1 cellular context compared by ENCODE assay signal in the genomic region with DNA sequence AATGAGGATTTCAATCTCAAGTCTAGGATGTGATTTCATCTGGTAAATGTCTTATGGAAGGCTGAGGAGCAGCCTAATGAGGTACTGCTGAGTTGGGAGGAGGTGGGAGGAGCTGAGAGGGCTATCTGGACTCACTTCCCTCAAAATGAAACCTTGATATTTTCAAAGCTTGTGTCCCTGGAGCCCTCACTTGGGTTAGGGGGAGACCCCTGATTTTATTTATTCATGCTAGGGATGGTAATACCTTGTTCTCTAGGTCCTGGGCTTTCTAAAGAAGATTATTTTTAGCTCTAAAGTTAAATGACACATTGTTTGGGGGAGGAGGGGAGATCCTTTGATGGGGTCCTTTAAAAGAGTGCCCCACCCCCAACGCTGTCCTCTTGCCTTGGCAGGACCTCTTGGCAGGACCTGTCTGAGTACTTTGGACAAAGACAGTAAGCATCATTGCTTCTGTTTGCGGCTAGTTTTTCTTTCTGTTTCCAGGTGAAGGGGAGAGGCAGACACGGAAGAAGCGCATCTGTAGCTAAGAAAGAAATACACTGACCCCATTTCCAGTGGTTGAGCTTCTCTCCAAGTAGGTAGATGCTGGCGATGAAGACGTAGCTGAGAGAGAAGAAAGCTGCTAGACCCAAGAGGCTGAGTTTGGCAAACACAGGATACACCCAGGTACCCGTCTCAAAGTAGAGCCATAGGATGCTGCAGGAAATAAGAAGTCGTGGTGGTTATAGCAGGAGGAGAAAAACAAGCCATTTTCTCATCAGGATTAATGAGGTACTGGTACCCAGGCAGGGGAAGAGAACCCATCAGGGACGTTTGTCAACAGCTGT.
TF ChIP-seq lines count a peak whose summit lies in the region.

No MANE protein-coding gene starts in this region.

TF ChIP-seq in GM12878, 131 proteins besides CTCF, POLR2A, EP300 and RAD21 (continued from another document and continues in another):
- TF ChIP-seq, protein P1, sequence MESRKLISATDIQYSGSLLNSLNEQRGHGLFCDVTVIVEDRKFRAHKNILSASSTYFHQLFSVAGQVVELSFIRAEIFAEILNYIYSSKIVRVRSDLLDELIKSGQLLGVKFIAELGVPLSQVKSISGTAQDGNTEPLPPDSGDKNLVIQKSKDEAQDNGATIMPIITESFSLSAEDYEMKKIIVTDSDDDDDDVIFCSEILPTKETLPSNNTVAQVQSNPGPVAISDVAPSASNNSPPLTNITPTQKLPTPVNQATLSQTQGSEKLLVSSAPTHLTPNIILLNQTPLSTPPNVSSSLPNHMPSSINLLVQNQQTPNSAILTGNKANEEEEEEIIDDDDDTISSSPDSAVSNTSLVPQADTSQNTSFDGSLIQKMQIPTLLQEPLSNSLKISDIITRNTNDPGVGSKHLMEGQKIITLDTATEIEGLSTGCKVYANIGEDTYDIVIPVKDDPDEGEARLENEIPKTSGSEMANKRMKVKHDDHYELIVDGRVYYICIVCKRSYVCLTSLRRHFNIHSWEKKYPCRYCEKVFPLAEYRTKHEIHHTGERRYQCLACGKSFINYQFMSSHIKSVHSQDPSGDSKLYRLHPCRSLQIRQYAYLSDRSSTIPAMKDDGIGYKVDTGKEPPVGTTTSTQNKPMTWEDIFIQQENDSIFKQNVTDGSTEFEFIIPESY (IDR thresholded peaks at IDR 0.05), result no peak
- TF ChIP-seq, protein P2, sequence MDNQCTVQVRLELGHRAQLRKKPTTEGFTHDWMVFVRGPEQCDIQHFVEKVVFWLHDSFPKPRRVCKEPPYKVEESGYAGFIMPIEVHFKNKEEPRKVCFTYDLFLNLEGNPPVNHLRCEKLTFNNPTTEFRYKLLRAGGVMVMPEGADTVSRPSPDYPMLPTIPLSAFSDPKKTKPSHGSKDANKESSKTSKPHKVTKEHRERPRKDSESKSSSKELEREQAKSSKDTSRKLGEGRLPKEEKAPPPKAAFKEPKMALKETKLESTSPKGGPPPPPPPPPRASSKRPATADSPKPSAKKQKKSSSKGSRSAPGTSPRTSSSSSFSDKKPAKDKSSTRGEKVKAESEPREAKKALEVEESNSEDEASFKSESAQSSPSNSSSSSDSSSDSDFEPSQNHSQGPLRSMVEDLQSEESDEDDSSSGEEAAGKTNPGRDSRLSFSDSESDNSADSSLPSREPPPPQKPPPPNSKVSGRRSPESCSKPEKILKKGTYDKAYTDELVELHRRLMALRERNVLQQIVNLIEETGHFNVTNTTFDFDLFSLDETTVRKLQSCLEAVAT (IDR thresholded peaks at IDR 0.05), result 0 out of 2 replicates have a peak, but pooled peaks have one; percentile 16
- TF ChIP-seq IRF4 (IDR thresholded peaks at IDR 0.05; ENCODE audit: low read depth, low read length) (no peak), SREBF1 (IDR thresholded peaks at IDR 0.05; ENCODE audit: low read length) (no peak), POLR2AphosphoS5 (IDR thresholded peaks at IDR 0.05; ENCODE audit: low read length) (peak; percentile 50; the same call in 1 of the 2 replicates), TCF7 (IDR thresholded peaks at IDR 0.05; ENCODE audit: borderline replicate concordance) (no peak), ESRRA (IDR thresholded peaks at IDR 0.05; ENCODE audit: low read length) (no peak), ZZZ3 (IDR thresholded peaks at IDR 0.05; ENCODE audit: control insufficient read depth, insufficient read length, low read depth) (no peak), BACH1 (IDR thresholded peaks at IDR 0.05; ENCODE audit: borderline replicate concordance) (no peak), ZNF622 (IDR thresholded peaks at IDR 0.05) (no peak), EED (IDR thresholded peaks at IDR 0.05; ENCODE audit: low read depth) (no peak), ZNF592 (IDR thresholded peaks at IDR 0.05) (no peak), PML (IDR thresholded peaks at IDR 0.05; ENCODE audit: low read length) (no peak), FOXM1 (IDR thresholded peaks at IDR 0.05; ENCODE audit: low read depth, low read length) (no peak), FOXK2 (IDR thresholded peaks at IDR 0.05) (no peak), TCF12 (IDR thresholded peaks at IDR 0.05; ENCODE audit: low read depth, low read length) (no peak), ZBED1 (IDR thresholded peaks at IDR 0.05; ENCODE audit: borderline replicate concordance) (peak; percentile 61; the same call in 1 of the 2 replicates), NFIC (IDR thresholded peaks at IDR 0.05; ENCODE audit: low read depth, low read length) (peak; percentile 51; the same call in 1 of the 2 replicates), YBX1 (IDR thresholded peaks at IDR 0.05) (no peak), JUND (IDR thresholded peaks at IDR 0.05; ENCODE audit: low read depth, low read length) (no peak), CHD1 (IDR thresholded peaks at IDR 0.05; ENCODE audit: low read depth, low read length) (no peak), NKRF (conservative IDR thresholded peaks at IDR 0.05) (0 out of 2 replicates have a peak, but pooled peaks have one; percentile 20), EZH2 (IDR thresholded peaks at IDR 0.05; ENCODE audit: borderline replicate concordance, control insufficient read depth, low read depth, low read length) (no peak)
- TF ChIP-seq, protein P3, sequence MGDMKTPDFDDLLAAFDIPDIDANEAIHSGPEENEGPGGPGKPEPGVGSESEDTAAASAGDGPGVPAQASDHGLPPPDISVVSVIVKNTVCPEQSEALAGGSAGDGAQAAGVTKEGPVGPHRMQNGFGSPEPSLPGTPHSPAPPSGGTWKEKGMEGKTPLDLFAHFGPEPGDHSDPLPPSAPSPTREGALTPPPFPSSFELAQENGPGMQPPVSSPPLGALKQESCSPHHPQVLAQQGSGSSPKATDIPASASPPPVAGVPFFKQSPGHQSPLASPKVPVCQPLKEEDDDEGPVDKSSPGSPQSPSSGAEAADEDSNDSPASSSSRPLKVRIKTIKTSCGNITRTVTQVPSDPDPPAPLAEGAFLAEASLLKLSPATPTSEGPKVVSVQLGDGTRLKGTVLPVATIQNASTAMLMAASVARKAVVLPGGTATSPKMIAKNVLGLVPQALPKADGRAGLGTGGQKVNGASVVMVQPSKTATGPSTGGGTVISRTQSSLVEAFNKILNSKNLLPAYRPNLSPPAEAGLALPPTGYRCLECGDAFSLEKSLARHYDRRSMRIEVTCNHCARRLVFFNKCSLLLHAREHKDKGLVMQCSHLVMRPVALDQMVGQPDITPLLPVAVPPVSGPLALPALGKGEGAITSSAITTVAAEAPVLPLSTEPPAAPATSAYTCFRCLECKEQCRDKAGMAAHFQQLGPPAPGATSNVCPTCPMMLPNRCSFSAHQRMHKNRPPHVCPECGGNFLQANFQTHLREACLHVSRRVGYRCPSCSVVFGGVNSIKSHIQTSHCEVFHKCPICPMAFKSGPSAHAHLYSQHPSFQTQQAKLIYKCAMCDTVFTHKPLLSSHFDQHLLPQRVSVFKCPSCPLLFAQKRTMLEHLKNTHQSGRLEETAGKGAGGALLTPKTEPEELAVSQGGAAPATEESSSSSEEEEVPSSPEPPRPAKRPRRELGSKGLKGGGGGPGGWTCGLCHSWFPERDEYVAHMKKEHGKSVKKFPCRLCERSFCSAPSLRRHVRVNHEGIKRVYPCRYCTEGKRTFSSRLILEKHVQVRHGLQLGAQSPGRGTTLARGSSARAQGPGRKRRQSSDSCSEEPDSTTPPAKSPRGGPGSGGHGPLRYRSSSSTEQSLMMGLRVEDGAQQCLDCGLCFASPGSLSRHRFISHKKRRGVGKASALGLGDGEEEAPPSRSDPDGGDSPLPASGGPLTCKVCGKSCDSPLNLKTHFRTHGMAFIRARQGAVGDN (IDR thresholded peaks at IDR 0.05), result peak; percentile 32; the same call in 1 of the 2 replicates
- TF ChIP-seq, protein P4, sequence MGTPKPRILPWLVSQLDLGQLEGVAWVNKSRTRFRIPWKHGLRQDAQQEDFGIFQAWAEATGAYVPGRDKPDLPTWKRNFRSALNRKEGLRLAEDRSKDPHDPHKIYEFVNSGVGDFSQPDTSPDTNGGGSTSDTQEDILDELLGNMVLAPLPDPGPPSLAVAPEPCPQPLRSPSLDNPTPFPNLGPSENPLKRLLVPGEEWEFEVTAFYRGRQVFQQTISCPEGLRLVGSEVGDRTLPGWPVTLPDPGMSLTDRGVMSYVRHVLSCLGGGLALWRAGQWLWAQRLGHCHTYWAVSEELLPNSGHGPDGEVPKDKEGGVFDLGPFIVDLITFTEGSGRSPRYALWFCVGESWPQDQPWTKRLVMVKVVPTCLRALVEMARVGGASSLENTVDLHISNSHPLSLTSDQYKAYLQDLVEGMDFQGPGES (IDR thresholded peaks at IDR 0.05), result no peak
- TF ChIP-seq, protein P5, sequence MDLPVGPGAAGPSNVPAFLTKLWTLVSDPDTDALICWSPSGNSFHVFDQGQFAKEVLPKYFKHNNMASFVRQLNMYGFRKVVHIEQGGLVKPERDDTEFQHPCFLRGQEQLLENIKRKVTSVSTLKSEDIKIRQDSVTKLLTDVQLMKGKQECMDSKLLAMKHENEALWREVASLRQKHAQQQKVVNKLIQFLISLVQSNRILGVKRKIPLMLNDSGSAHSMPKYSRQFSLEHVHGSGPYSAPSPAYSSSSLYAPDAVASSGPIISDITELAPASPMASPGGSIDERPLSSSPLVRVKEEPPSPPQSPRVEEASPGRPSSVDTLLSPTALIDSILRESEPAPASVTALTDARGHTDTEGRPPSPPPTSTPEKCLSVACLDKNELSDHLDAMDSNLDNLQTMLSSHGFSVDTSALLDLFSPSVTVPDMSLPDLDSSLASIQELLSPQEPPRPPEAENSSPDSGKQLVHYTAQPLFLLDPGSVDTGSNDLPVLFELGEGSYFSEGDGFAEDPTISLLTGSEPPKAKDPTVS (IDR thresholded peaks at IDR 0.05; ENCODE audit: low read depth, low read length), result no peak
- TF ChIP-seq, protein P6, sequence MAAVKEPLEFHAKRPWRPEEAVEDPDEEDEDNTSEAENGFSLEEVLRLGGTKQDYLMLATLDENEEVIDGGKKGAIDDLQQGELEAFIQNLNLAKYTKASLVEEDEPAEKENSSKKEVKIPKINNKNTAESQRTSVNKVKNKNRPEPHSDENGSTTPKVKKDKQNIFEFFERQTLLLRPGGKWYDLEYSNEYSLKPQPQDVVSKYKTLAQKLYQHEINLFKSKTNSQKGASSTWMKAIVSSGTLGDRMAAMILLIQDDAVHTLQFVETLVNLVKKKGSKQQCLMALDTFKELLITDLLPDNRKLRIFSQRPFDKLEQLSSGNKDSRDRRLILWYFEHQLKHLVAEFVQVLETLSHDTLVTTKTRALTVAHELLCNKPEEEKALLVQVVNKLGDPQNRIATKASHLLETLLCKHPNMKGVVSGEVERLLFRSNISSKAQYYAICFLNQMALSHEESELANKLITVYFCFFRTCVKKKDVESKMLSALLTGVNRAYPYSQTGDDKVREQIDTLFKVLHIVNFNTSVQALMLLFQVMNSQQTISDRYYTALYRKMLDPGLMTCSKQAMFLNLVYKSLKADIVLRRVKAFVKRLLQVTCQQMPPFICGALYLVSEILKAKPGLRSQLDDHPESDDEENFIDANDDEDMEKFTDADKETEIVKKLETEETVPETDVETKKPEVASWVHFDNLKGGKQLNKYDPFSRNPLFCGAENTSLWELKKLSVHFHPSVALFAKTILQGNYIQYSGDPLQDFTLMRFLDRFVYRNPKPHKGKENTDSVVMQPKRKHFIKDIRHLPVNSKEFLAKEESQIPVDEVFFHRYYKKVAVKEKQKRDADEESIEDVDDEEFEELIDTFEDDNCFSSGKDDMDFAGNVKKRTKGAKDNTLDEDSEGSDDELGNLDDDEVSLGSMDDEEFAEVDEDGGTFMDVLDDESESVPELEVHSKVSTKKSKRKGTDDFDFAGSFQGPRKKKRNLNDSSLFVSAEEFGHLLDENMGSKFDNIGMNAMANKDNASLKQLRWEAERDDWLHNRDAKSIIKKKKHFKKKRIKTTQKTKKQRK (IDR thresholded peaks at IDR 0.05; ENCODE audit: low read depth, low read length), result no peak
